In genomic region chr3:150975096-150975991, GRCh38 we compare ENCODE assay signal across 21 cellular contexts. TPM values are rescaled to one million over a fixed set of nuclear protein-coding genes. Genes with fewer than 3 reads are reported as not detected.
"Had no signal": no experiment of that assay in that cellular context is flagged by ENCODE, and none has a peak within 500 bp of the region (broad histone marks: within the 10 kb centered on the region; RNA-seq: fewer than 3 reads in every experiment).

No MANE protein-coding gene starts in this region.

- H3K36me3 Mint-ChIP-seq: activated CD8-positive, alpha-beta memory T cell treated with anti-CD3 and anti-CD28 coated beads, Interleukin-2, amount 10 ng/mL, durations not matched to agents 7 days and 5 days; natural killer cell treated with Interleukin-12 subunit alpha and Interleukin-12 subunit beta and Interleukin-15 and Interleukin-18, amount 100 ng/mL, for 72 hours had no signal

- H3K27ac ChIP-seq: ascending aorta, dorsolateral prefrontal cortex, skin epidermis, tibial artery, uterus had no signal

- H3K27me3 Mint-ChIP-seq: progenitor cell of endocrine pancreas had no signal

- H3K9me3 Mint-ChIP-seq: activated CD4-positive, alpha-beta T cell treated with anti-CD3 and anti-CD28 coated beads, Interleukin-2, amount 10 ng/mL, durations not matched to agents 7 days and 5 days; endodermal cell; natural killer cell treated with Interleukin-12 subunit alpha and Interleukin-12 subunit beta and Interleukin-15 and Interleukin-18, amount 100 ng/mL, for 72 hours had no signal

- ATAC-seq: activated CD8-positive, alpha-beta memory T cell treated with anti-CD3 and anti-CD28 coated beads, Interleukin-2, amount 10 ng/mL, durations not matched to agents 7 days and 5 days; natural killer cell treated with Interleukin-12 subunit alpha and Interleukin-12 subunit beta and Interleukin-15 and Interleukin-18, amount 100 ng/mL, for 72 hours; right cardiac atrium had no signal

- H3K9me3 ChIP-seq: ascending aorta, tibial artery, uterus had no signal

- H3K4me1 Mint-ChIP-seq: activated CD4-positive, alpha-beta T cell treated with anti-CD3 and anti-CD28 coated beads, Interleukin-2, amount 10 ng/mL, durations not matched to agents 7 days and 5 days; activated CD8-positive, alpha-beta memory T cell treated with anti-CD3 and anti-CD28 coated beads, Interleukin-2, amount 10 ng/mL, durations not matched to agents 7 days and 5 days had no signal

- H3K4me3 Mint-ChIP-seq: activated CD4-positive, alpha-beta T cell treated with anti-CD3 and anti-CD28 coated beads, Interleukin-2, amount 10 ng/mL, durations not matched to agents 7 days and 5 days; activated CD8-positive, alpha-beta memory T cell treated with anti-CD3 and anti-CD28 coated beads, Interleukin-2, amount 10 ng/mL, durations not matched to agents 7 days and 5 days; endodermal cell; natural killer cell treated with Interleukin-12 subunit alpha and Interleukin-12 subunit beta and Interleukin-15 and Interleukin-18, amount 100 ng/mL, for 72 hours had no signal

- H3K4me1 ChIP-seq: ascending aorta, tibial artery, uterus had no signal

- H3K27me3 ChIP-seq: ascending aorta, tibial artery, uterus had no signal

- H3K27ac Mint-ChIP-seq: activated CD4-positive, alpha-beta T cell treated with anti-CD3 and anti-CD28 coated beads, Interleukin-2, amount 10 ng/mL, durations not matched to agents 7 days and 5 days; activated CD8-positive, alpha-beta memory T cell treated with anti-CD3 and anti-CD28 coated beads, Interleukin-2, amount 10 ng/mL, durations not matched to agents 7 days and 5 days; endodermal cell; natural killer cell treated with Interleukin-12 subunit alpha and Interleukin-12 subunit beta and Interleukin-15 and Interleukin-18, amount 100 ng/mL, for 72 hours; progenitor cell of endocrine pancreas had no signal

- H3K36me3 ChIP-seq: ascending aorta, tibial artery, uterus had no signal

- DNase-seq: activated CD4-positive, alpha-beta T cell treated with anti-CD3 and anti-CD28 coated beads, Interleukin-2, amount 10 ng/mL, durations not matched to agents 7 days and 5 days; activated CD8-positive, alpha-beta memory T cell treated with anti-CD3 and anti-CD28 coated beads, Interleukin-2, amount 10 ng/mL, durations not matched to agents 7 days and 5 days; activated gamma-delta T cell treated with Interleukin-2 at 50 U/mL for 16 hours; activated T-cell treated with anti-CD3 and anti-CD28 coated beads, Interleukin-2, amount 50 U/mL, for 1 hour; dorsolateral prefrontal cortex; endodermal cell; occipital lobe; right cardiac atrium; T-helper 2 cell; tibial artery; uterus had no signal

- H3K4me3 ChIP-seq: ascending aorta, dorsolateral prefrontal cortex, skin epidermis, tibial artery, uterus had no signal

RNA-seq across cellular contexts. Expression of gene CLRN1, which starts 2.8 kb away (rescaled TPM):
- total RNA-seq: activated CD4-positive, alpha-beta T cell treated with anti-CD3 and anti-CD28 coated beads, Interleukin-2, amount 10 ng/mL, durations not matched to agents 7 days and 5 days; activated CD8-positive, alpha-beta memory T cell treated with anti-CD3 and anti-CD28 coated beads, Interleukin-2, amount 10 ng/mL, durations not matched to agents 7 days and 5 days; ascending aorta; bronchial epithelial cell; endodermal cell; epithelial cell of proximal tubule; frontal cortex; lower leg skin; mesenteric fat pad; natural killer cell treated with Interleukin-12 subunit alpha and Interleukin-12 subunit beta and Interleukin-15 and Interleukin-18, amount 100 ng/mL, for 72 hours; occipital lobe; progenitor cell of endocrine pancreas; right cardiac atrium; subcutaneous adipose tissue; uterus had no signal
- polyA plus RNA-seq: right cardiac atrium had no signal
